In genomic region chr3:64056616-64057165, GRCh38 we compare ENCODE assay signal across 23 cellular contexts. TPM values are rescaled to one million over a fixed set of nuclear protein-coding genes. Genes with fewer than 3 reads are reported as not detected.
DNase-seq lines count a peak whose midpoint lies in the region; ATAC-seq, FAIRE-seq and TF ChIP-seq lines count a peak whose summit lies in the region.
"Had no signal": no experiment of that assay in that cellular context is flagged by ENCODE, and none has a peak within 500 bp of the region (broad histone marks: within the 10 kb centered on the region; RNA-seq: fewer than 3 reads in every experiment).

No MANE protein-coding gene starts in this region.

- DNase-seq in NCI-H82 (lab: John Stamatoyannopoulos, UW) = peak; percentile 8
- DNase-seq in NCI-H82 treated with DMSO at 0.1 percent for 48 hours (lab: John Stamatoyannopoulos, UW; ENCODE audit: unreplicated experiment) = no peak
- DNase-seq in fibroblast of the aortic adventitia (ENCODE audit: low read depth) = peak; percentile 71
- DNase-seq in urothelium cell line (ENCODE audit: low spot score) = peak; percentile 61
- no peak for DNase-seq in activated CD4-positive, alpha-beta T cell treated with anti-CD3 and anti-CD28 coated beads for 48 hours
- DNase-seq in UCSD-AML1 (lab: John Stamatoyannopoulos, UW; ENCODE audit: unreplicated experiment) = no peak
- DNase-seq: activated CD4-positive, alpha-beta T cell treated with anti-CD3 and anti-CD28 coated beads, Interleukin-2, amount 50 U/mL, for 48 hours; activated gamma-delta T cell treated with Interleukin-2 at 50 U/mL for 16 hours; amygdala; effector memory CD8-positive, alpha-beta T cell; KBM-7; kidney glomerular epithelial cell; naive thymus-derived CD4-positive, alpha-beta T cell; NCI-H1092 treated with DMSO at 0.1 percent for 48 hours; NCI-H524; Right ventricle myocardium superior; sigmoid colon; stimulated activated naive CD4-positive, alpha-beta T cell treated with Interleukin-2 at 50 U/mL for 16 hours; transverse colon; WERI-Rb-1 had no signal

- no peak overlapping the region for H3K4me3 ChIP-seq in fibroblast of the aortic adventitia (ENCODE audit: low read depth, low read length)
- H3K4me3 ChIP-seq: hepatocyte, sigmoid colon, transverse colon had no signal

- TF ChIP-seq CTCF in fibroblast of the aortic adventitia (IDR thresholded peaks at IDR 0.05; ENCODE audit: insufficient read depth, low read length) = no peak

- ATAC-seq in SK-N-SH treated with all-trans-retinoic acid at 6 μM for 48 hours (peak; percentile 26; the same call in 2 of the 3 replicates), GM21515 (IDR thresholded peaks at IDR 0.05; ENCODE audit: unreplicated experiment) (no peak)
- ATAC-seq: effector memory CD8-positive, alpha-beta T cell; naive thymus-derived CD4-positive, alpha-beta T cell had no signal

- FAIRE-seq in urothelium cell line (lab: Jason Lieb, UNC) = no peak

TF ChIP-seq in SK-N-SH treated with all-trans-retinoic acid at 6 μM for 48 hours, 23 proteins besides CTCF, POLR2A, EP300 and RAD21:
- TF ChIP-seq ZNF8 (CRISPR knock-in tag; IDR thresholded peaks at IDR 0.05) = no peak
- TF ChIP-seq ZFP30 (CRISPR knock-in tag; IDR thresholded peaks at IDR 0.05) = no peak
- TF ChIP-seq ZFP3 (CRISPR knock-in tag; IDR thresholded peaks at IDR 0.05) = no peak
- no peak for TF ChIP-seq OSR1 (CRISPR knock-in tag; IDR thresholded peaks at IDR 0.05)
- no peak for TF ChIP-seq ARNTL (CRISPR knock-in tag; IDR thresholded peaks at IDR 0.05; ENCODE audit: borderline replicate concordance, low read depth)
- no peak for TF ChIP-seq POU6F1 (CRISPR knock-in tag; IDR thresholded peaks at IDR 0.05; ENCODE audit: borderline replicate concordance, low read depth)
- TF ChIP-seq ISL1 (CRISPR knock-in tag; IDR thresholded peaks at IDR 0.05) = peak; percentile 40

RNA-seq across cellular contexts. Expression of gene PSMD6, which starts 33.4 kb away (rescaled TPM):
- total RNA-seq in fibroblast of the aortic adventitia (ENCODE audit: low replicate concordance) = 67.1 and 72.8 TPM in 2 replicates

Comparison
In these comparisons a context has a peak if more than half of its experiments do, and no peak if none do; other contexts are left out.
1. DNase-seq: peak in NCI-H82 (single experiment), fibroblast of the aortic adventitia (single experiment) and urothelium cell line (single experiment); none in NCI-H82 treated with DMSO at 0.1 percent for 48 hours (single experiment), activated CD4-positive, alpha-beta T cell treated with anti-CD3 and anti-CD28 coated beads for 48 hours (single experiment) and UCSD-AML1 (single experiment).